Comparison of ENCODE assay signal across 1 cellular context in the genomic region with DNA sequence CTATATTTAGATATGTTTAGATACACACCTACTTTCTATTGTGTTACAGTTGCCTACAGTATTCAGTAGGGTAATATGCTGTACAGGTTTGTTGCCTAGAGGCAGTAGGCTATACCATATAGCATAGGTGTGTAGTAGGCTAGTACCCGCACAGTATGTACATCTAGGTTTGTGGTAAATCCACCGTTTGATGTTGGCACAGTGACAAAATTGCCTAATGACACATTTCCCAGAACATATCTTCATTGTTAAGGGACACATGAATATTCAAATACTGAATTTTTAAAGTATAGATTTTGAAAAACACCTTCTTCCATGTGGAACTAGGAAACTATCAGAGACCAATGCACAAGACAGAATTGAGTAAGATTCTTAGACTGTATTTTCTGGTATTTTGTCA.
TF ChIP-seq lines count a peak whose summit lies in the region.

No MANE protein-coding gene starts in this region.

TF ChIP-seq in GM12878, 131 proteins besides CTCF, POLR2A, EP300 and RAD21:
- TF ChIP-seq CREB1 (IDR thresholded peaks at IDR 0.05; ENCODE audit: low read depth) (no peak), MLLT1 (IDR thresholded peaks at IDR 0.05) (no peak), NR2C2 (IDR thresholded peaks at IDR 0.05; ENCODE audit: borderline replicate concordance, control insufficient read depth, insufficient read length, low read depth) (no peak), HDGF (IDR thresholded peaks at IDR 0.05) (no peak), ZBTB4 (CRISPR knock-in tag; IDR thresholded peaks at IDR 0.05) (no peak), MTA2 (IDR thresholded peaks at IDR 0.05; ENCODE audit: low read depth) (no peak), SIX5 (IDR thresholded peaks at IDR 0.05; ENCODE audit: low read depth, low read length, severe bottlenecking) (no peak), SREBF2 (IDR thresholded peaks at IDR 0.05; ENCODE audit: low read length) (no peak)
- TF ChIP-seq, protein P1, sequence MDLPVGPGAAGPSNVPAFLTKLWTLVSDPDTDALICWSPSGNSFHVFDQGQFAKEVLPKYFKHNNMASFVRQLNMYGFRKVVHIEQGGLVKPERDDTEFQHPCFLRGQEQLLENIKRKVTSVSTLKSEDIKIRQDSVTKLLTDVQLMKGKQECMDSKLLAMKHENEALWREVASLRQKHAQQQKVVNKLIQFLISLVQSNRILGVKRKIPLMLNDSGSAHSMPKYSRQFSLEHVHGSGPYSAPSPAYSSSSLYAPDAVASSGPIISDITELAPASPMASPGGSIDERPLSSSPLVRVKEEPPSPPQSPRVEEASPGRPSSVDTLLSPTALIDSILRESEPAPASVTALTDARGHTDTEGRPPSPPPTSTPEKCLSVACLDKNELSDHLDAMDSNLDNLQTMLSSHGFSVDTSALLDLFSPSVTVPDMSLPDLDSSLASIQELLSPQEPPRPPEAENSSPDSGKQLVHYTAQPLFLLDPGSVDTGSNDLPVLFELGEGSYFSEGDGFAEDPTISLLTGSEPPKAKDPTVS (IDR thresholded peaks at IDR 0.05; ENCODE audit: low read depth, low read length), result no peak
TF ChIP-seq in GM12878: peak in this region for 0.
